17 cellular contexts compared by ENCODE assay signal in the genomic region with DNA sequence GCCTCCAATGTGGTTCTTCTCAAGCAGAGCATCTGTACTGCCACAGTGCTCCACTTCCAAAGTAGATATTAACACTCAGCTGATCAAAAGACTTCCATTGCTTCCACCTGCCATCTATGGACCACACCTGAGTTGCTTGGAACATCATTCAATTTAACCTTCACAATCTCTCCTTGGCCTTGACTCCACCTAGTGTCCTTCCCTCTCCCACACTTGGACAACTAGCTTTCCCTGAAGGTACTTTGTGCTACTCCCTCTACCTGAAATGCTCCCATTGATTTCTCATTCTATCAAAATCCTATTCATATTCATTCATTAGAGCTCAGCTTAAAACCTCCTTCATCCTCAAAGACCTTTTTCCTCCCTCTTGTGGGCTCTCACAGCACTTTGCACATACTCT. TPM values are rescaled to one million over a fixed set of nuclear protein-coding genes. Genes with fewer than 3 reads are reported as not detected.
DNase-seq lines count a peak whose midpoint lies in the region; ATAC-seq, FAIRE-seq and TF ChIP-seq lines count a peak whose summit lies in the region.
"Had no signal": no experiment of that assay in that cellular context is flagged by ENCODE, and none has a peak within 500 bp of the region (broad histone marks: within the 10 kb centered on the region; RNA-seq: fewer than 3 reads in every experiment).

No MANE protein-coding gene starts in this region.

- no peak overlapping the region for H3K27ac Mint-ChIP-seq in GM23338
- H3K27ac Mint-ChIP-seq: activated CD4-positive, alpha-beta T cell treated with anti-CD3 and anti-CD28 coated beads for 36 hours; activated T-cell treated with anti-CD3 and anti-CD28 coated beads, Interleukin-2, amount 50 U/mL, for 24 hours; progenitor cell of endocrine pancreas; T-helper 1 cell treated with Interleukin-12 subunit alpha and Interleukin-12 subunit beta and Interleukin-4 antibody, amounts not matched to agents 30 μg/mL and 1 μg/mL, for 36 hours had no signal

- H3K4me1 ChIP-seq in GM23338 (ENCODE audit: insufficient read depth), result peaks cover 7% of the 10 kb centered on the region; the same call in 1 of the 2 replicates
- no peaks in the 10 kb centered on the region for H3K4me1 ChIP-seq in kidney (ENCODE audit: control insufficient read depth in 1 of 2, insufficient read depth in 1 of 2, low read depth in 1 of 2, low read length in 2 of 2)

- peak; percentile 28; the same call in 1 of the 3 replicates for ATAC-seq in GM23338
- no peak for ATAC-seq in HG03135 (IDR thresholded peaks at IDR 0.05; ENCODE audit: unreplicated experiment)
- ATAC-seq: activated CD4-positive, alpha-beta T cell treated with anti-CD3 and anti-CD28 coated beads for 36 hours had no signal

- no peak overlapping the region for H3K4me2 ChIP-seq in GM23338

- DNase-seq in ACHN (peak; percentile 17), GM23338 (ENCODE audit: low spot score) (no peak), astrocyte of the spinal cord (ENCODE audit: low read depth, low spot score) (no peak), kidney (no peak), foreskin fibroblast (no peak), NCI-H526 (lab: John Stamatoyannopoulos, UW) (no peak), SHP77 treated with DMSO at 0.1 percent for 48 hours (lab: John Stamatoyannopoulos, UW) (no peak)
- DNase-seq: activated CD4-positive, alpha-beta T cell treated with anti-CD3 and anti-CD28 coated beads for 36 hours; activated T-cell treated with anti-CD3 and anti-CD28 coated beads, Interleukin-2, amount 50 U/mL, for 24 hours; DMS153; MG63; NCI-H2171 had no signal

- no peaks in the 10 kb centered on the region for H3K27me3 Mint-ChIP-seq in GM23338 (ENCODE audit: insufficient read depth, low read depth, poor library complexity)

- no peak overlapping the region for H3K4me3 Mint-ChIP-seq in GM23338
- H3K4me3 Mint-ChIP-seq: activated CD4-positive, alpha-beta T cell treated with anti-CD3 and anti-CD28 coated beads for 36 hours; activated T-cell treated with anti-CD3 and anti-CD28 coated beads, Interleukin-2, amount 50 U/mL, for 24 hours; T-helper 1 cell treated with Interleukin-12 subunit alpha and Interleukin-12 subunit beta and Interleukin-4 antibody, amounts not matched to agents 30 μg/mL and 1 μg/mL, for 36 hours had no signal

- H3K4me3 ChIP-seq in GM23338 (no peak overlapping the region), astrocyte of the spinal cord (ENCODE audit: low read depth, low read length) (no peak overlapping the region), kidney (ENCODE audit: low read length in 2 of 2) (no peak overlapping the region), foreskin fibroblast (ENCODE audit: low read depth in 1 of 2, low read length in 2 of 2) (no peak overlapping the region)
- H3K4me3 ChIP-seq: coronary artery, MG63 had no signal

- H3K9me2 ChIP-seq in GM23338 (ENCODE audit: insufficient read depth), result peaks cover 4% of the 10 kb centered on the region; the same call in 1 of the 2 replicates

- in situ Hi-C loops in ACHN (cut with HindIII; ENCODE audit: low pct_ligation_motif_present, low pct_unique_long_range_greater_than_20kb, low sequenced_read_pairs) (no loop called here), astrocyte of the spinal cord (cut with HindIII; ENCODE audit: low sequenced_read_pairs) (no loop called here)

- no peak overlapping the region for H2AFZ ChIP-seq in GM23338

- no peaks in the 10 kb centered on the region for H4K20me1 ChIP-seq in GM23338 (replicated peaks; ENCODE audit: insufficient read depth)

- no peaks in the 10 kb centered on the region for H3K79me2 ChIP-seq in GM23338 (replicated peaks; ENCODE audit: insufficient read depth)

- no peaks in the 10 kb centered on the region for H3K36me3 Mint-ChIP-seq in GM23338 (ENCODE audit: low read depth)

- no peaks in the 10 kb centered on the region for H3K9me3 Mint-ChIP-seq in GM23338
- H3K9me3 Mint-ChIP-seq: activated T-cell treated with anti-CD3 and anti-CD28 coated beads, Interleukin-2, amount 50 U/mL, for 24 hours; T-helper 1 cell treated with Interleukin-12 subunit alpha and Interleukin-12 subunit beta and Interleukin-4 antibody, amounts not matched to agents 30 μg/mL and 1 μg/mL, for 36 hours had no signal

- no peaks in the 10 kb centered on the region for H3K27me3 ChIP-seq in GM23338 (ENCODE audit: insufficient read depth)
- H3K27me3 ChIP-seq: MG63 had no signal

- no peaks in the 10 kb centered on the region for H3F3A ChIP-seq in GM23338 (replicated peaks; ENCODE audit: low read depth)

- no peak for FAIRE-seq in kidney (lab: Jason Lieb, UNC)
- FAIRE-seq: urothelium cell line had no signal

- TF ChIP-seq CTCF in GM23338 (conservative IDR thresholded peaks at IDR 0.05; ENCODE audit: low read depth in 2 of 2), result peak; percentile 23 to 54; a peak in 2 of 4 replicates
- TF ChIP-seq CTCF in astrocyte of the spinal cord (IDR thresholded peaks at IDR 0.05; ENCODE audit: low read depth, low read length), result peak; percentile 27
- TF ChIP-seq CTCF in kidney (IDR thresholded peaks at IDR 0.05; ENCODE audit: borderline replicate concordance, extremely low read depth, insufficient read depth), result peak; percentile 8
- TF ChIP-seq CTCF in foreskin fibroblast (IDR thresholded peaks at IDR 0.05; ENCODE audit: low read depth, low read length), result no peak

- no peaks in the 10 kb centered on the region for H3K9me3 ChIP-seq in kidney (ENCODE audit: control insufficient read depth in 1 of 2, low read length in 2 of 2)
- H3K9me3 ChIP-seq: MG63 had no signal

- H3K4me1 Mint-ChIP-seq in GM23338, result peaks cover 10% of the 10 kb centered on the region
- H3K4me1 Mint-ChIP-seq: activated CD4-positive, alpha-beta T cell treated with anti-CD3 and anti-CD28 coated beads for 36 hours had no signal

- no peaks in the 10 kb centered on the region for H3K36me3 ChIP-seq in GM23338 (ENCODE audit: insufficient read depth)
- no peaks in the 10 kb centered on the region for H3K36me3 ChIP-seq in kidney (ENCODE audit: control insufficient read depth in 1 of 2, insufficient read depth in 2 of 2, low read length in 2 of 2)
- H3K36me3 ChIP-seq: MG63 had no signal

- intact Hi-C loops in kidney (cut with DNase I), result no loop called here

- H3K9ac ChIP-seq in kidney (ENCODE audit: low read length in 2 of 2), result no peak overlapping the region

- no peak overlapping the region for H3K27ac ChIP-seq in GM23338 (ENCODE audit: low read depth)
- H3K27ac ChIP-seq in kidney (ENCODE audit: low read depth in 2 of 2, low read length in 2 of 2), result no peak overlapping the region
- H3K27ac ChIP-seq: coronary artery had no signal

TF ChIP-seq in GM23338, 12 proteins besides CTCF, POLR2A, EP300 and RAD21 (continues in another document):
- TF ChIP-seq CREB1 (CRISPR knock-in tag; IDR thresholded peaks at IDR 0.05; ENCODE audit: low read depth), result no peak
- TF ChIP-seq JUNB (IDR thresholded peaks at IDR 0.05; ENCODE audit: unreplicated experiment), result no peak
- no peak for TF ChIP-seq ZNF114 (CRISPR knock-in tag; IDR thresholded peaks at IDR 0.05)
- TF ChIP-seq, protein P1, sequence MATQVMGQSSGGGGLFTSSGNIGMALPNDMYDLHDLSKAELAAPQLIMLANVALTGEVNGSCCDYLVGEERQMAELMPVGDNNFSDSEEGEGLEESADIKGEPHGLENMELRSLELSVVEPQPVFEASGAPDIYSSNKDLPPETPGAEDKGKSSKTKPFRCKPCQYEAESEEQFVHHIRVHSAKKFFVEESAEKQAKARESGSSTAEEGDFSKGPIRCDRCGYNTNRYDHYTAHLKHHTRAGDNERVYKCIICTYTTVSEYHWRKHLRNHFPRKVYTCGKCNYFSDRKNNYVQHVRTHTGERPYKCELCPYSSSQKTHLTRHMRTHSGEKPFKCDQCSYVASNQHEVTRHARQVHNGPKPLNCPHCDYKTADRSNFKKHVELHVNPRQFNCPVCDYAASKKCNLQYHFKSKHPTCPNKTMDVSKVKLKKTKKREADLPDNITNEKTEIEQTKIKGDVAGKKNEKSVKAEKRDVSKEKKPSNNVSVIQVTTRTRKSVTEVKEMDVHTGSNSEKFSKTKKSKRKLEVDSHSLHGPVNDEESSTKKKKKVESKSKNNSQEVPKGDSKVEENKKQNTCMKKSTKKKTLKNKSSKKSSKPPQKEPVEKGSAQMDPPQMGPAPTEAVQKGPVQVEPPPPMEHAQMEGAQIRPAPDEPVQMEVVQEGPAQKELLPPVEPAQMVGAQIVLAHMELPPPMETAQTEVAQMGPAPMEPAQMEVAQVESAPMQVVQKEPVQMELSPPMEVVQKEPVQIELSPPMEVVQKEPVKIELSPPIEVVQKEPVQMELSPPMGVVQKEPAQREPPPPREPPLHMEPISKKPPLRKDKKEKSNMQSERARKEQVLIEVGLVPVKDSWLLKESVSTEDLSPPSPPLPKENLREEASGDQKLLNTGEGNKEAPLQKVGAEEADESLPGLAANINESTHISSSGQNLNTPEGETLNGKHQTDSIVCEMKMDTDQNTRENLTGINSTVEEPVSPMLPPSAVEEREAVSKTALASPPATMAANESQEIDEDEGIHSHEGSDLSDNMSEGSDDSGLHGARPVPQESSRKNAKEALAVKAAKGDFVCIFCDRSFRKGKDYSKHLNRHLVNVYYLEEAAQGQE (IDR thresholded peaks at IDR 0.05; ENCODE audit: unreplicated experiment), result no peak
- TF ChIP-seq, protein P2, sequence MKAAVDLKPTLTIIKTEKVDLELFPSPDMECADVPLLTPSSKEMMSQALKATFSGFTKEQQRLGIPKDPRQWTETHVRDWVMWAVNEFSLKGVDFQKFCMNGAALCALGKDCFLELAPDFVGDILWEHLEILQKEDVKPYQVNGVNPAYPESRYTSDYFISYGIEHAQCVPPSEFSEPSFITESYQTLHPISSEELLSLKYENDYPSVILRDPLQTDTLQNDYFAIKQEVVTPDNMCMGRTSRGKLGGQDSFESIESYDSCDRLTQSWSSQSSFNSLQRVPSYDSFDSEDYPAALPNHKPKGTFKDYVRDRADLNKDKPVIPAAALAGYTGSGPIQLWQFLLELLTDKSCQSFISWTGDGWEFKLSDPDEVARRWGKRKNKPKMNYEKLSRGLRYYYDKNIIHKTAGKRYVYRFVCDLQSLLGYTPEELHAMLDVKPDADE (IDR thresholded peaks at IDR 0.05), result no peak
- TF ChIP-seq POLR2AphosphoS5 (IDR thresholded peaks at IDR 0.05; ENCODE audit: low read depth), result no peak
- TF ChIP-seq STAT1 (IDR thresholded peaks at IDR 0.05; ENCODE audit: unreplicated experiment), result no peak
- TF ChIP-seq EZH2 (IDR thresholded peaks at IDR 0.05; ENCODE audit: low read depth, unreplicated experiment), result no peak

RNA-seq across cellular contexts. Expression of a gene that starts 48.7 kb away (rescaled TPM):
- total RNA-seq in GM23338 (2014; rRNA removed; shearing (Covaris generic)), result 26.3 and 27.5 TPM in 2 replicates
- polyA plus RNA-seq in GM23338 (2016; fragmentation: Nextera tagmentation; extraction: Ambion mirVana) (7.0 and 7.4 TPM in 2 replicates), kidney (ENCODE audit: insufficient read depth, low read depth, low replicate concordance) (7.5 TPM)
- total RNA-seq in kidney, result 11.8 TPM

RNA-seq across cellular contexts. Expression of a gene that starts 49.1 kb away (rescaled TPM):
- total RNA-seq in GM23338 (2014; rRNA removed; shearing (Covaris generic)), result 84.5 and 85.1 TPM in 2 replicates
- polyA plus RNA-seq in GM23338 (2016; fragmentation: Nextera tagmentation; extraction: Ambion mirVana), result 47.7 and 52.3 TPM in 2 replicates
- total RNA-seq in kidney, result 80.7 TPM
- 20.8 TPM for polyA plus RNA-seq in kidney (ENCODE audit: insufficient read depth, low read depth, low replicate concordance)
